8 cellular contexts compared by ENCODE assay signal in the genomic region with DNA sequence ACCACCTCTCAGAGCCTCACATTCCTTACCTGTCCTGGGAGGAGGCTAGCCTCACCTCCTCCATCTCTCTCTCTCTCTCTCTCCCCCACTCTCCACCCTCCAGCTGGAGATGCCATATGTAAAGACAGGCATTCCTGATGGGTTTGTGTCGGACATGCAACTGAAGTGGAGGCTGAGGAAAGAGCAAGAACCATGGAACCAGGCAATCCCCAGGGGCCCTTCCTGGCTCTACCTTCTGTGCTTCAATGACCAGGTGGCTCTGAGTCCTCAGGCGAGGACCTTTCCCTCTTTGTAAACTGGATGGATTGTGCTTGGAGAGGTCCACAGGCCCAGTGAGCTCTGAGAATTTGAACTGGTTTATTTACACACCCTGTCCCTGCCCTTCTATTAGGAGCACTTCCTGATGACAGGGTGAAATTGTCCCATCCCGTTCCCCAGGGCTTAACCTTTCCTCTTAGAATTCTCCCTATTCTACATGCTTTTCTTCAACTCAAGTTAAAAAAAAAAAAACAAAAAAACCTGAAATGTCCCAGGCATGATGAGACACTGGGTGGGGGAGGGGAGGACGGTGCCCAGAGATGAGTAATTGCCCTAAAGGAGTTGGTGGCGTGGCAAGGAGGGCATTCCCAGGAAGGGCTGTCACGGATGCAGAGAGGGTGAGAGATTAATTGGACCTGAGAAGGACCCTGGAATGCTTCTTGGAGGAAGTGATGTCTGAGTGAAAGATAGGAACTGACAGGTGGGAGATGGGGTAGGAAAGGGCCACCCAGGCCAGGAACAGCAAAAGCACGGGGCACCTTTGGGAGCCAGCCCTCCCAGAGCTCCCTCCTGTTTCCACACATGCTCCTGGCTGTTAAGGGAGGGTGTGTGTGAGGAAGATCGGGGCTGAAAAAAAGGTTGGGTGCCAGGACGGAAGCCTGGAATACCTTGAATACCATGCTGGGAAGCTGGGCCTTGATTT. TPM values are rescaled to one million over a fixed set of nuclear protein-coding genes. Genes with fewer than 3 reads are reported as not detected.
DNase-seq lines count a peak whose midpoint lies in the region; ATAC-seq and TF ChIP-seq lines count a peak whose summit lies in the region.

No MANE protein-coding gene starts in this region.

- 61% methylated on average over 9 of the region's 9 CpGs for WGBS in hepatocyte (ENCODE audit: low lambda C conversion rate, missing lambda C conversion rate)
- 31 to 59% methylated on average over 5 to 9 of the region's 9 CpGs for WGBS in transverse colon (ENCODE audit: low coverage in 1 of 2), 2 donors

- DNase-seq in activated T-cell treated with anti-CD3 and anti-CD28 coated beads, Interleukin-2, amount 50 U/mL, for 24 hours, result no peak
- DNase-seq in activated T-cell treated with anti-CD3 and anti-CD28 coated beads, Interleukin-2, amount 50 U/mL, for 1 hour, result no peak
- no peak for DNase-seq in activated B cell treated with CpG ODN at 0.5 μM for 24 hours
- no peak for DNase-seq in hepatocyte (ENCODE audit: low spot score)
- peak; percentile 31 for DNase-seq in transverse colon
- no peak for DNase-seq in activated naive CD4-positive, alpha-beta T cell treated with anti-CD3 and anti-CD28 coated beads, Interleukin-2, amount 50 U/mL, for 16 hours

- no peak overlapping the region for H2AFZ ChIP-seq in hepatocyte

- TF ChIP-seq EP300 in transverse colon (IDR thresholded peaks at IDR 0.05; ENCODE audit: low read depth), result no peak

- no peak overlapping the region for H3K4me3 Mint-ChIP-seq in activated T-cell treated with anti-CD3 and anti-CD28 coated beads, Interleukin-2, amount 50 U/mL, for 24 hours
- H3K4me3 Mint-ChIP-seq in activated B cell treated with CpG ODN at 0.5 μM for 24 hours, result no peak overlapping the region

- no peak for TF ChIP-seq CTCF in activated B cell treated with CpG ODN at 0.5 μM for 24 hours (IDR thresholded peaks at IDR 0.05)
- TF ChIP-seq CTCF in hepatocyte (IDR thresholded peaks at IDR 0.05; ENCODE audit: poor library complexity), result no peak
- no peak for TF ChIP-seq CTCF in transverse colon (IDR thresholded peaks at IDR 0.05)

- peak overlapping the region; percentile 37 for H3K27ac Mint-ChIP-seq in activated T-cell treated with anti-CD3 and anti-CD28 coated beads, Interleukin-2, amount 50 U/mL, for 24 hours
- H3K27ac Mint-ChIP-seq in activated B cell treated with CpG ODN at 0.5 μM for 24 hours, result peak overlapping the region; percentile 12

- H3K27me3 ChIP-seq in hepatocyte (no peaks in the 10 kb centered on the region), transverse colon (no peaks in the 10 kb centered on the region)

- no peak for TF ChIP-seq POLR2A in transverse colon (IDR thresholded peaks at IDR 0.05)

- no peak overlapping the region for H3K4me2 ChIP-seq in hepatocyte

- H3K4me3 ChIP-seq in hepatocyte (no peak overlapping the region), transverse colon (no peak overlapping the region)

- H3K4me1 ChIP-seq in hepatocyte (ENCODE audit: insufficient read depth) (peaks cover 85% of the 10 kb centered on the region), transverse colon (peaks cover 43 to 76% (median 54%) of the 10 kb centered on the region in 4 donors)

- no peaks in the 10 kb centered on the region for H3K9me3 ChIP-seq in hepatocyte (ENCODE audit: low read depth)
- H3K9me3 ChIP-seq in transverse colon, result no peaks in the 10 kb centered on the region

- peaks cover 69% of the 10 kb centered on the region for H3K79me2 ChIP-seq in hepatocyte

- no peaks in the 10 kb centered on the region for H4K20me1 ChIP-seq in hepatocyte (ENCODE audit: insufficient read depth, poor library complexity, severe bottlenecking)

- peaks cover 3% of the 10 kb centered on the region for H3K36me3 Mint-ChIP-seq in activated T-cell treated with anti-CD3 and anti-CD28 coated beads, Interleukin-2, amount 50 U/mL, for 24 hours (ENCODE audit: low read depth)
- H3K36me3 Mint-ChIP-seq in activated B cell treated with CpG ODN at 0.5 μM for 24 hours (ENCODE audit: low read depth), result peaks cover 14% of the 10 kb centered on the region

- CTCF ChIA-PET in activated B cell treated with CpG ODN at 0.5 μM for 24 hours (lab: Charles Lee), result no interaction called here

- peak overlapping the region; percentile 100 for H3K27ac ChIP-seq in hepatocyte
- H3K27ac ChIP-seq in transverse colon, result peak overlapping the region; percentile 72 to 87 (median 78)

- intact Hi-C loops in activated B cell treated with CpG ODN at 0.5 μM for 24 hours (cut with micrococcal nuclease) (no loop called here), transverse colon (cut with DNase I; ENCODE audit: low total_unique reads) (no loop called here)

- no peak for ATAC-seq in activated B cell treated with CpG ODN at 0.5 μM for 24 hours (ENCODE audit: low read depth)
- ATAC-seq in GM21529 (IDR thresholded peaks at IDR 0.05; ENCODE audit: unreplicated experiment), result no peak
- no peak for ATAC-seq in HG02938 (IDR thresholded peaks at IDR 0.05; ENCODE audit: unreplicated experiment)

- H3K9me2 ChIP-seq in hepatocyte (replicated peaks; ENCODE audit: insufficient read depth), result no peaks in the 10 kb centered on the region

- POLR2A ChIA-PET in activated B cell treated with CpG ODN at 0.5 μM for 24 hours (lab: Charles Lee), result interaction anchor here (0.6 kb wide), 1 partner anchor 68 kb away, joined by 3 read pairs; no protein-coding TSS in a partner anchor

- H3K36me3 ChIP-seq in hepatocyte (replicated peaks; ENCODE audit: insufficient read depth, low read depth) (no peaks in the 10 kb centered on the region), transverse colon (no peaks in the 10 kb centered on the region)

- H3K9me3 Mint-ChIP-seq in activated T-cell treated with anti-CD3 and anti-CD28 coated beads, Interleukin-2, amount 50 U/mL, for 24 hours, result no peaks in the 10 kb centered on the region
- H3K9me3 Mint-ChIP-seq in activated B cell treated with CpG ODN at 0.5 μM for 24 hours, result no peaks in the 10 kb centered on the region

- H3K4me1 Mint-ChIP-seq in activated T-cell treated with anti-CD3 and anti-CD28 coated beads, Interleukin-2, amount 50 U/mL, for 24 hours (ENCODE audit: low read depth), result peaks cover 19% of the 10 kb centered on the region
- H3K4me1 Mint-ChIP-seq in activated B cell treated with CpG ODN at 0.5 μM for 24 hours, result peaks cover 1% of the 10 kb centered on the region

- in situ Hi-C loops in transverse colon (cut with MboI; ENCODE audit: low pct_ligation_motif_present in 1 of 4, low pct_unique_long_range_greater_than_20kb in 1 of 4, low sequenced_read_pairs in 3 of 4), result no loop called here

- H3K27me3 Mint-ChIP-seq in activated T-cell treated with anti-CD3 and anti-CD28 coated beads, Interleukin-2, amount 50 U/mL, for 24 hours, result no peaks in the 10 kb centered on the region
- H3K27me3 Mint-ChIP-seq in activated B cell treated with CpG ODN at 0.5 μM for 24 hours, result no peaks in the 10 kb centered on the region

RNA-seq across cellular contexts. Expression of a gene that starts 50.2 kb away (rescaled TPM):
- total RNA-seq in activated B cell treated with CpG ODN at 0.5 μM for 24 hours, result 136 and 137 TPM in 2 replicates
- 25.2 and 28.5 TPM in 2 replicates for total RNA-seq in hepatocyte
- 45.6 and 61.1 TPM in 2 replicates for polyA plus RNA-seq in hepatocyte
- total RNA-seq in transverse colon, result 100 to 1,000 TPM in 1 of 4 donors, 10 to 100 TPM in 3; 34.6 to 114 (median 60.9) TPM
